In the genomic region with DNA sequence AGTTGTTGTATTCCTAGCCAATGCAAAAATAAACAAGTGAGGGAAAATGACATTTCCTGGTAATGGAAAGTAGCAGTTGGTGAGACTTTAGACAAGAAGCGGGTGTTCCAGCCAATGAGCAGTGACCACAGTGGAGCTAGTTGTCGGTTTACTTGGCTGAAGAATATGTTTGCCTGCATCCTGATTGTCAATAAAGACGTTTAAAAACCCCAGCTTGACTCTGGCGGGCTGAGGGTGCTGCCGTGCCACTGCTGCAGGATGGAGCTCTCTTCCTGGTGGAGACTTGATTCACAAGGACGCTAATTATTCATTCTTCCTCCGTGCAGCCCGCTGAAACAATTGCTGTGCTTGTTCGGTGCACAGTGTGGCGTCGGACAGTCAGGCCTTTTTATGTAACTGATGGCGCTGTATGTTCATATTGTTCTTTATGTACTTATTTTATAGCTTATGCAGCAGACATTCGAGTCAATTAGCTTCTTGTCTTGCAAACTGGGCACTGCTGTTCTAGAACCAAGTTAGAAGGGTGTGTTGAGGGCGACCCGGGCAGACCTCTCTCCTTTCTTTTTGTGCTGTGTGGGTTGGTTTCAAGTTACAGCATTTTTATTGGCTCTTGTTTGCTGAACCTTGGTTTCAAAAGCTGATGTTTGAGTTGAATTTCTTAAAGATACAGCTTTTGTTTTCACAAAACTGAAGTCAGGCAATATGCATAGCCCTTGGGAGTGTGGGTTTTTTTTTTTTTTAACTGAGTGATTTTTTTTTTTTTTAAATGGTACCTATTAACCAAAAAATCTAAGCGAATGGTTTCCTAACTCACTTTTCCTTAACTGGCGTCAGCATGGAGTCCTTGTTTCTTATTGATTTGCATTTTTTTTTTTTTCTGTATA, we compare ENCODE assay signal across 1 cellular context.
TF ChIP-seq lines count a peak whose summit lies in the region.

No MANE protein-coding gene starts in this region.

TF ChIP-seq in HepG2, 621 proteins besides CTCF, POLR2A, EP300 and RAD21 (continued from another document and continues in another):
- TF ChIP-seq, protein P1, sequence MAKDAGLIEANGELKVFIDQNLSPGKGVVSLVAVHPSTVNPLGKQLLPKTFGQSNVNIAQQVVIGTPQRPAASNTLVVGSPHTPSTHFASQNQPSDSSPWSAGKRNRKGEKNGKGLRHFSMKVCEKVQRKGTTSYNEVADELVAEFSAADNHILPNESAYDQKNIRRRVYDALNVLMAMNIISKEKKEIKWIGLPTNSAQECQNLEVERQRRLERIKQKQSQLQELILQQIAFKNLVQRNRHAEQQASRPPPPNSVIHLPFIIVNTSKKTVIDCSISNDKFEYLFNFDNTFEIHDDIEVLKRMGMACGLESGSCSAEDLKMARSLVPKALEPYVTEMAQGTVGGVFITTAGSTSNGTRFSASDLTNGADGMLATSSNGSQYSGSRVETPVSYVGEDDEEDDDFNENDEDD (CRISPR knock-in tag; IDR thresholded peaks at IDR 0.05; ENCODE audit: borderline replicate concordance): no peak
- TF ChIP-seq, protein P2, sequence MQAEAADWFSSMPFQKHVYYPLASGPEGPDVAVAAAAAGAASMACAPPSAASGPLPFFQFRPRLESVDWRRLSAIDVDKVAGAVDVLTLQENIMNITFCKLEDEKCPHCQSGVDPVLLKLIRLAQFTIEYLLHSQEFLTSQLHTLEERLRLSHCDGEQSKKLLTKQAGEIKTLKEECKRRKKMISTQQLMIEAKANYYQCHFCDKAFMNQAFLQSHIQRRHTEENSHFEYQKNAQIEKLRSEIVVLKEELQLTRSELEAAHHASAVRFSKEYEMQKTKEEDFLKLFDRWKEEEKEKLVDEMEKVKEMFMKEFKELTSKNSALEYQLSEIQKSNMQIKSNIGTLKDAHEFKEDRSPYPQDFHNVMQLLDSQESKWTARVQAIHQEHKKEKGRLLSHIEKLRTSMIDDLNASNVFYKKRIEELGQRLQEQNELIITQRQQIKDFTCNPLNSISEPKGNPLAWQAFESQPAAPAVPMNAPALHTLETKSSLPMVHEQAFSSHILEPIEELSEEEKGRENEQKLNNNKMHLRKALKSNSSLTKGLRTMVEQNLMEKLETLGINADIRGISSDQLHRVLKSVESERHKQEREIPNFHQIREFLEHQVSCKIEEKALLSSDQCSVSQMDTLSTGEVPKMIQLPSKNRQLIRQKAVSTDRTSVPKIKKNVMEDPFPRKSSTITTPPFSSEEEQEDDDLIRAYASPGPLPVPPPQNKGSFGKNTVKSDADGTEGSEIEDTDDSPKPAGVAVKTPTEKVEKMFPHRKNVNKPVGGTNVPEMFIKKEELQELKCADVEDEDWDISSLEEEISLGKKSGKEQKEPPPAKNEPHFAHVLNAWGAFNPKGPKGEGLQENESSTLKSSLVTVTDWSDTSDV (CRISPR knock-in tag; IDR thresholded peaks at IDR 0.05): no peak
- no peak for TF ChIP-seq ZNF761 (CRISPR knock-in tag; conservative IDR thresholded peaks at IDR 0.05)
- no peak for TF ChIP-seq ZNF496 (CRISPR knock-in tag; IDR thresholded peaks at IDR 0.05; ENCODE audit: insufficient replicate concordance)
- TF ChIP-seq, protein P3, sequence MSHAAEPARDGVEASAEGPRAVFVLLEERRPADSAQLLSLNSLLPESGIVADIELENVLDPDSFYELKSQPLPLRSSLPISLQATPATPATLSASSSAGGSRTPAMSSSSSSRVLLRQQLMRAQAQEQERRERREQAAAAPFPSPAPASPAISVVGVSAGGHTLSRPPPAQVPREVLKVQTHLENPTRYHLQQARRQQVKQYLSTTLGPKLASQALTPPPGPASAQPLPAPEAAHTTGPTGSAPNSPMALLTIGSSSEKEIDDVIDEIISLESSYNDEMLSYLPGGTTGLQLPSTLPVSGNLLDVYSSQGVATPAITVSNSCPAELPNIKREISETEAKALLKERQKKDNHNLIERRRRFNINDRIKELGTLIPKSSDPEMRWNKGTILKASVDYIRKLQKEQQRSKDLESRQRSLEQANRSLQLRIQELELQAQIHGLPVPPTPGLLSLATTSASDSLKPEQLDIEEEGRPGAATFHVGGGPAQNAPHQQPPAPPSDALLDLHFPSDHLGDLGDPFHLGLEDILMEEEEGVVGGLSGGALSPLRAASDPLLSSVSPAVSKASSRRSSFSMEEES (CRISPR knock-in tag; IDR thresholded peaks at IDR 0.05): 0 out of 2 replicates have a peak, but pooled peaks have one; percentile 19
- TF ChIP-seq SOX5 (CRISPR knock-in tag; IDR thresholded peaks at IDR 0.05; ENCODE audit: borderline replicate concordance): peak; percentile 58; the same call in 1 of the 2 replicates
- TF ChIP-seq, protein P4, sequence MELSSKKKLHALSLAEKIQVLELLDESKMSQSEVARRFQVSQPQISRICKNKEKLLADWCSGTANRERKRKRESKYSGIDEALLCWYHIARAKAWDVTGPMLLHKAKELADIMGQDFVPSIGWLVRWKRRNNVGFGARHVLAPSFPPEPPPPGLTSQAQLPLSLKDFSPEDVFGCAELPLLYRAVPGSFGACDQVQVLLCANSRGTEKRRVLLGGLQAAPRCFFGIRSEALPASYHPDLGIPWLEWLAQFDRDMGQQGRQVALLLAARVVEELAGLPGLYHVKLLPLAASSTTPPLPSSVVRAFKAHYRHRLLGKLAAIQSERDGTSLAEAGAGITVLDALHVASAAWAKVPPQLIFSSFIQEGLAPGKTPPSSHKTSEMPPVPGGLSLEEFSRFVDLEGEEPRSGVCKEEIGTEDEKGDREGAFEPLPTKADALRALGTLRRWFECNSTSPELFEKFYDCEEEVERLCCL (CRISPR knock-in tag; IDR thresholded peaks at IDR 0.05; ENCODE audit: borderline replicate concordance): no peak
- TF ChIP-seq, protein P5, sequence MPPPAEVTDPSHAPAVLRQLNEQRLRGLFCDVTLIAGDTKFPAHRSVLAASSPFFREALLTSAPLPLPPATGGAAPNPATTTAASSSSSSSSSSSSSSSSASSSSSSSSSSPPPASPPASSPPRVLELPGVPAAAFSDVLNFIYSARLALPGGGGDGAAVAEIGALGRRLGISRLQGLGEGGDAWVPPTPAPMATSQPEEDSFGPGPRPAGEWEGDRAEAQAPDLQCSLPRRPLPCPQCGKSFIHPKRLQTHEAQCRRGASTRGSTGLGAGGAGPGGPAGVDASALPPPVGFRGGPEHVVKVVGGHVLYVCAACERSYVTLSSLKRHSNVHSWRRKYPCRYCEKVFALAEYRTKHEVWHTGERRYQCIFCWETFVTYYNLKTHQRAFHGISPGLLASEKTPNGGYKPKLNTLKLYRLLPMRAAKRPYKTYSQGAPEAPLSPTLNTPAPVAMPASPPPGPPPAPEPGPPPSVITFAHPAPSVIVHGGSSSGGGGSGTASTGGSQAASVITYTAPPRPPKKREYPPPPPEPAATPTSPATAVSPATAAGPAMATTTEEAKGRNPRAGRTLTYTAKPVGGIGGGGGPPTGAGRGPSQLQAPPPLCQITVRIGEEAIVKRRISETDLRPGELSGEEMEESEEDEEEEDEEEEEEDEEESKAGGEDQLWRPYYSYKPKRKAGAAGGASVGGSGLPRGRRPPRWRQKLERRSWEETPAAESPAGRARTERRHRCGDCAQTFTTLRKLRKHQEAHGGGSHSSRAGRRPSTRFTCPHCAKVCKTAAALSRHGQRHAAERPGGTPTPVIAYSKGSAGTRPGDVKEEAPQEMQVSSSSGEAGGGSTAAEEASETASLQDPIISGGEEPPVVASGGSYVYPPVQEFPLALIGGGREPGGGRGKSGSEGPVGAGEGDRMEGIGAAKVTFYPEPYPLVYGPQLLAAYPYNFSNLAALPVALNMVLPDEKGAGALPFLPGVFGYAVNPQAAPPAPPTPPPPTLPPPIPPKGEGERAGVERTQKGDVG (CRISPR knock-in tag; IDR thresholded peaks at IDR 0.05; ENCODE audit: borderline replicate concordance): no peak
- TF ChIP-seq HCFC1 (IDR thresholded peaks at IDR 0.05; ENCODE audit: low read depth, low read length): no peak
- no peak for TF ChIP-seq SP2 (CRISPR knock-in tag; IDR thresholded peaks at IDR 0.05)
- TF ChIP-seq GTF3A (CRISPR knock-in tag; conservative IDR thresholded peaks at IDR 0.05): no peak
- TF ChIP-seq, protein P6, sequence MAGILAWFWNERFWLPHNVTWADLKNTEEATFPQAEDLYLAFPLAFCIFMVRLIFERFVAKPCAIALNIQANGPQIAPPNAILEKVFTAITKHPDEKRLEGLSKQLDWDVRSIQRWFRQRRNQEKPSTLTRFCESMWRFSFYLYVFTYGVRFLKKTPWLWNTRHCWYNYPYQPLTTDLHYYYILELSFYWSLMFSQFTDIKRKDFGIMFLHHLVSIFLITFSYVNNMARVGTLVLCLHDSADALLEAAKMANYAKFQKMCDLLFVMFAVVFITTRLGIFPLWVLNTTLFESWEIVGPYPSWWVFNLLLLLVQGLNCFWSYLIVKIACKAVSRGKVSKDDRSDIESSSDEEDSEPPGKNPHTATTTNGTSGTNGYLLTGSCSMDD (CRISPR knock-in tag; IDR thresholded peaks at IDR 0.05): no peak
- TF ChIP-seq, protein P7, sequence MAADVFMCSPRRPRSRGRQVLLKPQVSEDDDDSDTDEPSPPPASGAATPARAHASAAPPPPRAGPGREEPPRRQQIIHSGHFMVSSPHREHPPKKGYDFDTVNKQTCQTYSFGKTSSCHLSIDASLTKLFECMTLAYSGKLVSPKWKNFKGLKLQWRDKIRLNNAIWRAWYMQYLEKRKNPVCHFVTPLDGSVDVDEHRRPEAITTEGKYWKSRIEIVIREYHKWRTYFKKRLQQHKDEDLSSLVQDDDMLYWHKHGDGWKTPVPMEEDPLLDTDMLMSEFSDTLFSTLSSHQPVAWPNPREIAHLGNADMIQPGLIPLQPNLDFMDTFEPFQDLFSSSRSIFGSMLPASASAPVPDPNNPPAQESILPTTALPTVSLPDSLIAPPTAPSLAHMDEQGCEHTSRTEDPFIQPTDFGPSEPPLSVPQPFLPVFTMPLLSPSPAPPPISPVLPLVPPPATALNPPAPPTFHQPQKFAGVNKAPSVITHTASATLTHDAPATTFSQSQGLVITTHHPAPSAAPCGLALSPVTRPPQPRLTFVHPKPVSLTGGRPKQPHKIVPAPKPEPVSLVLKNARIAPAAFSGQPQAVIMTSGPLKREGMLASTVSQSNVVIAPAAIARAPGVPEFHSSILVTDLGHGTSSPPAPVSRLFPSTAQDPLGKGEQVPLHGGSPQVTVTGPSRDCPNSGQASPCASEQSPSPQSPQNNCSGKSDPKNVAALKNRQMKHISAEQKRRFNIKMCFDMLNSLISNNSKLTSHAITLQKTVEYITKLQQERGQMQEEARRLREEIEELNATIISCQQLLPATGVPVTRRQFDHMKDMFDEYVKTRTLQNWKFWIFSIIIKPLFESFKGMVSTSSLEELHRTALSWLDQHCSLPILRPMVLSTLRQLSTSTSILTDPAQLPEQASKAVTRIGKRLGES (CRISPR knock-in tag; IDR thresholded peaks at IDR 0.05; ENCODE audit: borderline replicate concordance): no peak
- no peak for TF ChIP-seq AGO1 (IDR thresholded peaks at IDR 0.05; ENCODE audit: low read depth, low read length, poor library complexity, severe bottlenecking)
- TF ChIP-seq KMT2B (CRISPR knock-in tag; IDR thresholded peaks at IDR 0.05): peak; percentile 64
- no peak; the same call in 1 of the 2 replicates for TF ChIP-seq KDM6A (CRISPR knock-in tag; IDR thresholded peaks at IDR 0.05; ENCODE audit: low read depth)
- TF ChIP-seq ESRRA (CRISPR knock-in tag; IDR thresholded peaks at IDR 0.05; ENCODE audit: low read depth): no peak
- no peak for TF ChIP-seq HNRNPH1 (optimal IDR thresholded peaks at IDR 0.05; ENCODE audit: low read depth, low read length)
- TF ChIP-seq, protein P8, sequence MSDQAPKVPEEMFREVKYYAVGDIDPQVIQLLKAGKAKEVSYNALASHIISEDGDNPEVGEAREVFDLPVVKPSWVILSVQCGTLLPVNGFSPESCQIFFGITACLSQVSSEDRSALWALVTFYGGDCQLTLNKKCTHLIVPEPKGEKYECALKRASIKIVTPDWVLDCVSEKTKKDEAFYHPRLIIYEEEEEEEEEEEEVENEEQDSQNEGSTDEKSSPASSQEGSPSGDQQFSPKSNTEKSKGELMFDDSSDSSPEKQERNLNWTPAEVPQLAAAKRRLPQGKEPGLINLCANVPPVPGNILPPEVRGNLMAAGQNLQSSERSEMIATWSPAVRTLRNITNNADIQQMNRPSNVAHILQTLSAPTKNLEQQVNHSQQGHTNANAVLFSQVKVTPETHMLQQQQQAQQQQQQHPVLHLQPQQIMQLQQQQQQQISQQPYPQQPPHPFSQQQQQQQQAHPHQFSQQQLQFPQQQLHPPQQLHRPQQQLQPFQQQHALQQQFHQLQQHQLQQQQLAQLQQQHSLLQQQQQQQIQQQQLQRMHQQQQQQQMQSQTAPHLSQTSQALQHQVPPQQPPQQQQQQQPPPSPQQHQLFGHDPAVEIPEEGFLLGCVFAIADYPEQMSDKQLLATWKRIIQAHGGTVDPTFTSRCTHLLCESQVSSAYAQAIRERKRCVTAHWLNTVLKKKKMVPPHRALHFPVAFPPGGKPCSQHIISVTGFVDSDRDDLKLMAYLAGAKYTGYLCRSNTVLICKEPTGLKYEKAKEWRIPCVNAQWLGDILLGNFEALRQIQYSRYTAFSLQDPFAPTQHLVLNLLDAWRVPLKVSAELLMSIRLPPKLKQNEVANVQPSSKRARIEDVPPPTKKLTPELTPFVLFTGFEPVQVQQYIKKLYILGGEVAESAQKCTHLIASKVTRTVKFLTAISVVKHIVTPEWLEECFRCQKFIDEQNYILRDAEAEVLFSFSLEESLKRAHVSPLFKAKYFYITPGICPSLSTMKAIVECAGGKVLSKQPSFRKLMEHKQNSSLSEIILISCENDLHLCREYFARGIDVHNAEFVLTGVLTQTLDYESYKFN (CRISPR knock-in tag; conservative IDR thresholded peaks at IDR 0.05): peak; percentile 39; the same call in 1 of the 2 replicates
- no peak for TF ChIP-seq HOXA3 (CRISPR knock-in tag; IDR thresholded peaks at IDR 0.05)
- TF ChIP-seq PCBP2 (optimal IDR thresholded peaks at IDR 0.05; ENCODE audit: low read depth, low read length, poor library complexity, severe bottlenecking): no peak
- TF ChIP-seq, protein P9, sequence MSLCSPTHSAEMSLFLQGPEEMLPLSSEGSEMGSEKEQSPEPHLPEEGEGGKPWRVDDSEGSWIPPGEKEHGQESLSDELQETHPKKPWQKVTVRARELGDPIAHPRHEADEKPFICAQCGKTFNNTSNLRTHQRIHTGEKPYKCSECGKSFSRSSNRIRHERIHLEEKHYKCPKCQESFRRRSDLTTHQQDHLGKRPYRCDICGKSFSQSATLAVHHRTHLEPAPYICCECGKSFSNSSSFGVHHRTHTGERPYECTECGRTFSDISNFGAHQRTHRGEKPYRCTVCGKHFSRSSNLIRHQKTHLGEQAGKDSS (CRISPR knock-in tag; IDR thresholded peaks at IDR 0.05; ENCODE audit: borderline replicate concordance, low read depth): no peak
- 0 out of 2 replicates have a peak, but pooled peaks have one; percentile 40 for TF ChIP-seq ZFP37 (CRISPR knock-in tag; IDR thresholded peaks at IDR 0.05; ENCODE audit: borderline replicate concordance)
- no peak for TF ChIP-seq ZNF446 (CRISPR knock-in tag; IDR thresholded peaks at IDR 0.05)
